15 cellular contexts compared by ENCODE assay signal in the genomic region with DNA sequence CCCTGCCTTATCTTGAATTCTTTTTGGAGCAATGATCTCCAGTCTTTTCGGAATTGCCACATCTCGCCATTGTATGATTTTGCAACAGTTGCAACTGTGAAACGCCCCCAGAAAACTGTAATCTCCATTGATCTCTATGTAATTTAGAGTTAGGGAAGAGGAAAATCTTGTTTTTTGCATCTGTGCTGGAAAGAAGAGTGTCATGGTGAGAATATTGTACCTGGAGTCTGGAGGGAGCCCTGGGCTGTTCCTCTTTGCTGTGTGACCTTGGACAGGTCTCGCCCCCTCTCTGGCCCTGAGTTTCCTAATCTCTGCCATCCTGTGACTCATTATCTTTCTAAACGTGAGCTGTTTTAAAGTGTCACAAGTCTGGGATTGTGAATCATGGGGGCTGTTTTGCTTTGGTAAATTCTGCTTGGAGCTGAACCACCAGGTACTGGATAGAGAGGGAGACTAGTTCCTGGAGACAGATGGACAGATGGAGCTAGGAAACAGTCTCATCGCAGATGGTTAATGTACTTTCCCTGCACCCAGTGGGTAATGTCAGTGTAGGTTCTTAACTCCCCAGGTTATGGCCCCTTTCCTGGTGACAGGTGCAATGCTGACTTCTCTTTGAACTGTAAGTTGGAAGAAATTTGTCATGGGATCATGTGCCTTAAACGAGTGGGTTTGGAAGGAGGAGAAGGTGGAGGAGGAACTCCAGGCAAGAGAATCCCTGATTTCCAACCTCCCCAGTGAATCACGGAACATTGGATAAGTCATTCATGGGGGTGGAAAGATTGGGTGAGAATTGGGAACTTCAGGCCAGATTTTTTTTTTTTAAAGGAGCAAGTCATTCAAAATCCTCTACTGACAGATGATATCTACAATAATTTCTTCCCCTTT. TPM values are rescaled to one million over a fixed set of nuclear protein-coding genes. Genes with fewer than 3 reads are reported as not detected.
DNase-seq lines count a peak whose midpoint lies in the region; ATAC-seq and TF ChIP-seq lines count a peak whose summit lies in the region.
"Had no signal": no experiment of that assay in that cellular context is flagged by ENCODE, and none has a peak within 500 bp of the region (broad histone marks: within the 10 kb centered on the region; RNA-seq: fewer than 3 reads in every experiment).

No MANE protein-coding gene starts in this region.

- H3K27me3 ChIP-seq in heart right ventricle (no peaks in the 10 kb centered on the region), upper lobe of right lung (no peaks in the 10 kb centered on the region)
- H3K27me3 ChIP-seq: tibial artery had no signal

- H3K9me3 ChIP-seq in heart right ventricle (no peaks in the 10 kb centered on the region), upper lobe of right lung (no peaks in the 10 kb centered on the region)
- H3K9me3 ChIP-seq: tibial artery had no signal

- no peaks in the 10 kb centered on the region for H3K36me3 ChIP-seq in heart right ventricle
- no peaks in the 10 kb centered on the region for H3K36me3 ChIP-seq in upper lobe of right lung
- H3K36me3 ChIP-seq: tibial artery had no signal

- H3K4me1 ChIP-seq in heart right ventricle, result peaks cover 0 to 82% (median 34%) of the 10 kb centered on the region in 9 donors
- peaks cover 4% of the 10 kb centered on the region for H3K4me1 ChIP-seq in upper lobe of right lung

- H3K9me3 Mint-ChIP-seq in WTC11, result no peaks in the 10 kb centered on the region

- H3K27me3 Mint-ChIP-seq in WTC11 (ENCODE audit: low read depth), result no peaks in the 10 kb centered on the region
- H3K27me3 Mint-ChIP-seq: B cell had no signal

- H3K4me3 ChIP-seq in heart right ventricle (no peak overlapping the region), upper lobe of right lung (no peak overlapping the region)
- H3K4me3 ChIP-seq: tibial artery had no signal

- ATAC-seq in heart right ventricle, result peak in 1 of 8 donors; percentile 18
- ATAC-seq in left ventricle myocardium superior, result no peak
- ATAC-seq in WTC11, result no peak
- no peak for ATAC-seq in upper lobe of right lung

- CTCF ChIA-PET in WTC11 (lab: Charles Lee), result interaction anchor here (1.0 to 1.5 kb wide), 3 partner anchors 16 to 85 kb away, joined by 3 to 5 read pairs (median 4); no protein-coding TSS in a partner anchor

- no peaks in the 10 kb centered on the region for H3K36me3 Mint-ChIP-seq in WTC11

- POLR2A ChIA-PET in WTC11 (lab: Charles Lee), result no interaction called here

- WGBS in heart right ventricle, 2 donors, result 47% methylated on average over 8 of the region's 8 CpGs

- TF ChIP-seq CTCF in heart right ventricle (IDR thresholded peaks at IDR 0.05) (no peak), WTC11 (IDR thresholded peaks at IDR 0.05) (no peak), upper lobe of right lung (IDR thresholded peaks at IDR 0.05) (no peak)

- H3K27ac ChIP-seq in heart right ventricle (peak overlapping the region in 7 of 10 donors; percentile 1 to 47 (median 20)), upper lobe of right lung (peak overlapping the region; percentile 2), substantia nigra (ENCODE audit: low read depth, low read length, poor library complexity, severe bottlenecking) (no peak overlapping the region)
- H3K27ac ChIP-seq: tibial artery had no signal

- no peak for DNase-seq in heart right ventricle
- DNase-seq in left ventricle myocardium superior, result no peak
- no peak for DNase-seq in WTC11 (ENCODE audit: low spot score)
- DNase-seq in iris pigment epithelial cell (ENCODE audit: low read depth), result peak; percentile 45
- no peak for DNase-seq in upper lobe of right lung
- no peak for DNase-seq in NCI-H2081 (lab: John Stamatoyannopoulos, UW)
- no peak for DNase-seq in NCI-H1436 (lab: John Stamatoyannopoulos, UW)
- DNase-seq in substantia nigra (lab: John Stamatoyannopoulos, UW), result no peak
- DNase-seq: activated CD4-positive, alpha-beta T cell treated with anti-CD3 and anti-CD28 coated beads for 1 hour; activated naive CD4-positive, alpha-beta T cell treated with Interleukin-2 at 50 U/mL for 16 hours; effector CD4-positive, alpha-beta T cell; NCI-H1930; RPMI8226 had no signal

- H3K4me1 Mint-ChIP-seq in WTC11, result peaks cover 43% of the 10 kb centered on the region

- H3K4me3 Mint-ChIP-seq in WTC11, result no peak overlapping the region
- H3K4me3 Mint-ChIP-seq: B cell had no signal

- intact Hi-C loops in heart right ventricle (cut with DNase I) (no loop called here), left ventricle myocardium superior (cut with micrococcal nuclease) (no loop called here), upper lobe of right lung (cut with DNase I) (no loop called here)

- peak overlapping the region; percentile 36; the same call in 1 of the 2 replicates for H3K27ac Mint-ChIP-seq in WTC11
- H3K27ac Mint-ChIP-seq: B cell had no signal

TF ChIP-seq in WTC11, 78 proteins besides CTCF, POLR2A, EP300 and RAD21 (continues in another document):
- TF ChIP-seq, protein P1, sequence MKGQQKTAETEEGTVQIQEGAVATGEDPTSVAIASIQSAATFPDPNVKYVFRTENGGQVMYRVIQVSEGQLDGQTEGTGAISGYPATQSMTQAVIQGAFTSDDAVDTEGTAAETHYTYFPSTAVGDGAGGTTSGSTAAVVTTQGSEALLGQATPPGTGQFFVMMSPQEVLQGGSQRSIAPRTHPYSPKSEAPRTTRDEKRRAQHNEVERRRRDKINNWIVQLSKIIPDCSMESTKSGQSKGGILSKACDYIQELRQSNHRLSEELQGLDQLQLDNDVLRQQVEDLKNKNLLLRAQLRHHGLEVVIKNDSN (CRISPR knock-in tag; IDR thresholded peaks at IDR 0.05), result no peak
- TF ChIP-seq, protein P2, sequence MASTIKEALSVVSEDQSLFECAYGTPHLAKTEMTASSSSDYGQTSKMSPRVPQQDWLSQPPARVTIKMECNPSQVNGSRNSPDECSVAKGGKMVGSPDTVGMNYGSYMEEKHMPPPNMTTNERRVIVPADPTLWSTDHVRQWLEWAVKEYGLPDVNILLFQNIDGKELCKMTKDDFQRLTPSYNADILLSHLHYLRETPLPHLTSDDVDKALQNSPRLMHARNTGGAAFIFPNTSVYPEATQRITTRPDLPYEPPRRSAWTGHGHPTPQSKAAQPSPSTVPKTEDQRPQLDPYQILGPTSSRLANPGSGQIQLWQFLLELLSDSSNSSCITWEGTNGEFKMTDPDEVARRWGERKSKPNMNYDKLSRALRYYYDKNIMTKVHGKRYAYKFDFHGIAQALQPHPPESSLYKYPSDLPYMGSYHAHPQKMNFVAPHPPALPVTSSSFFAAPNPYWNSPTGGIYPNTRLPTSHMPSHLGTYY (CRISPR knock-in tag; IDR thresholded peaks at IDR 0.05), result no peak
- no peak for TF ChIP-seq NFYB (CRISPR knock-in tag; conservative IDR thresholded peaks at IDR 0.05; ENCODE audit: low read depth)
- TF ChIP-seq EMX1 (CRISPR knock-in tag; IDR thresholded peaks at IDR 0.05), result no peak
- TF ChIP-seq, protein P3, sequence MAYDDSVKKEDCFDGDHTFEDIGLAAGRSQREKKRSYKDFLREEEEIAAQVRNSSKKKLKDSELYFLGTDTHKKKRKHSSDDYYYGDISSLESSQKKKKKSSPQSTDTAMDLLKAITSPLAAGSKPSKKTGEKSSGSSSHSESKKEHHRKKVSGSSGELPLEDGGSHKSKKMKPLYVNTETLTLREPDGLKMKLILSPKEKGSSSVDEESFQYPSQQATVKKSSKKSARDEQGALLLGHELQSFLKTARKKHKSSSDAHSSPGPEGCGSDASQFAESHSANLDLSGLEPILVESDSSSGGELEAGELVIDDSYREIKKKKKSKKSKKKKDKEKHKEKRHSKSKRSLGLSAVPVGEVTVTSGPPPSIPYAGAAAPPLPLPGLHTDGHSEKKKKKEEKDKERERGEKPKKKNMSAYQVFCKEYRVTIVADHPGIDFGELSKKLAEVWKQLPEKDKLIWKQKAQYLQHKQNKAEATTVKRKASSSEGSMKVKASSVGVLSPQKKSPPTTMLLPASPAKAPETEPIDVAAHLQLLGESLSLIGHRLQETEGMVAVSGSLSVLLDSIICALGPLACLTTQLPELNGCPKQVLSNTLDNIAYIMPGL (CRISPR knock-in tag; IDR thresholded peaks at IDR 0.05), result no peak
- TF ChIP-seq, protein P4, sequence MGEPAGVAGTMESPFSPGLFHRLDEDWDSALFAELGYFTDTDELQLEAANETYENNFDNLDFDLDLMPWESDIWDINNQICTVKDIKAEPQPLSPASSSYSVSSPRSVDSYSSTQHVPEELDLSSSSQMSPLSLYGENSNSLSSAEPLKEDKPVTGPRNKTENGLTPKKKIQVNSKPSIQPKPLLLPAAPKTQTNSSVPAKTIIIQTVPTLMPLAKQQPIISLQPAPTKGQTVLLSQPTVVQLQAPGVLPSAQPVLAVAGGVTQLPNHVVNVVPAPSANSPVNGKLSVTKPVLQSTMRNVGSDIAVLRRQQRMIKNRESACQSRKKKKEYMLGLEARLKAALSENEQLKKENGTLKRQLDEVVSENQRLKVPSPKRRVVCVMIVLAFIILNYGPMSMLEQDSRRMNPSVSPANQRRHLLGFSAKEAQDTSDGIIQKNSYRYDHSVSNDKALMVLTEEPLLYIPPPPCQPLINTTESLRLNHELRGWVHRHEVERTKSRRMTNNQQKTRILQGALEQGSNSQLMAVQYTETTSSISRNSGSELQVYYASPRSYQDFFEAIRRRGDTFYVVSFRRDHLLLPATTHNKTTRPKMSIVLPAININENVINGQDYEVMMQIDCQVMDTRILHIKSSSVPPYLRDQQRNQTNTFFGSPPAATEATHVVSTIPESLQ (CRISPR knock-in tag; IDR thresholded peaks at IDR 0.05), result no peak
- TF ChIP-seq ZNF396 (CRISPR knock-in tag; IDR thresholded peaks at IDR 0.05; ENCODE audit: borderline replicate concordance), result no peak
- no peak for TF ChIP-seq TEAD1 (CRISPR knock-in tag; IDR thresholded peaks at IDR 0.05)
- TF ChIP-seq NFATC4 (CRISPR knock-in tag; IDR thresholded peaks at IDR 0.05), result no peak

RNA-seq across cellular contexts. Expression of a gene that starts 19.6 kb away (rescaled TPM):
- total RNA-seq in heart right ventricle (10 to 100 TPM; 21.5 to 36.6 (median 28.9) TPM), left ventricle myocardium superior (35.1 TPM), WTC11 (2021) (10.9 to 15.8 TPM (median 11.0 TPM) in 3 replicates), upper lobe of right lung (9.8 TPM)
- polyA plus RNA-seq in heart right ventricle, result 10 to 100 TPM in 1 of 2 donors, 1 to 10 TPM in 1; 1.6 to 15.4 TPM
